ENCODE assay signal across 1 cellular context in the genomic region with DNA sequence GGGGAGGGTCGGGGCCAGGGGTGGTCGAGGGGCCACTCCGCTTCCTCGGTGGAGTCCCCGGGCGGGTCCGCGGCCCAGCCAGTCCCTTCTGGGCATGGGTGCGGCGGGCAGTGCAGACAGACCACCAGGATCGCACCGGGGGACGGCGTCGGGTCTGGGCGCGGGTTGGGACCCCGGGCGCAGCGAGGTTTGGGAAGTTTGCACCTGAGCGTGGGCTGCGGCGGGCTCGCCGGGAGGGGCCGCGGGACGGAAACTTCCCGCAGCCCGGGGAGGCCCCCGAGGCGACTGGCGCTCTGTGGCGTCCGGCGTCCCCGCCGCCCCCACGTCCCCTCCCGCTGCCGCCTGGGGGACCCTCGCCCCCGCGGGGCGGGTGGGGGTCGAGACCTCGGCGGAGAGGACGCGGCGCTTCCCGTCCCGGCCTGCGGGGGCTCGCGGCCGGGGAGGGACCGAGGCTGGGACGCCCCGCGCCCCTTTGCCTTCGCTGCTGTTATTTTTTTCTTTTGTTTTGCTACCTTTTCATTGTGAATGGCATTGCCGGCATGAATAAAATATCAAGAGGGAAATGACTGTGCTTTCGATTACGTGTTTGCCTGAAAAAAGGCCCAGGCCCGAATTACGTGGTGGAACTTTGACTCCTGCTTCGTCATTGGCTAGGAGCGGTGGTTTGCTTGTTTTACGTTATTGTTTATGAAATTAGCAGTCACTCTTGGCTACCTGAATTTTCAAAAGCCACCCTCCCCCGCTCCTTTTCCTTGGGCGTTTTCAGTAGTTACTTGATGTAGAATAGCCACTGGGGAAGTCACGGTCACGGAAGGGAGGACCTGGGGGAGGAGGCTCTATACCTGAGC.
TF ChIP-seq lines count a peak whose summit lies in the region.

No MANE protein-coding gene starts in this region.

TF ChIP-seq in HepG2, 621 proteins besides CTCF, POLR2A, EP300 and RAD21 (continued from another document and continues in another):
- TF ChIP-seq, protein P1, sequence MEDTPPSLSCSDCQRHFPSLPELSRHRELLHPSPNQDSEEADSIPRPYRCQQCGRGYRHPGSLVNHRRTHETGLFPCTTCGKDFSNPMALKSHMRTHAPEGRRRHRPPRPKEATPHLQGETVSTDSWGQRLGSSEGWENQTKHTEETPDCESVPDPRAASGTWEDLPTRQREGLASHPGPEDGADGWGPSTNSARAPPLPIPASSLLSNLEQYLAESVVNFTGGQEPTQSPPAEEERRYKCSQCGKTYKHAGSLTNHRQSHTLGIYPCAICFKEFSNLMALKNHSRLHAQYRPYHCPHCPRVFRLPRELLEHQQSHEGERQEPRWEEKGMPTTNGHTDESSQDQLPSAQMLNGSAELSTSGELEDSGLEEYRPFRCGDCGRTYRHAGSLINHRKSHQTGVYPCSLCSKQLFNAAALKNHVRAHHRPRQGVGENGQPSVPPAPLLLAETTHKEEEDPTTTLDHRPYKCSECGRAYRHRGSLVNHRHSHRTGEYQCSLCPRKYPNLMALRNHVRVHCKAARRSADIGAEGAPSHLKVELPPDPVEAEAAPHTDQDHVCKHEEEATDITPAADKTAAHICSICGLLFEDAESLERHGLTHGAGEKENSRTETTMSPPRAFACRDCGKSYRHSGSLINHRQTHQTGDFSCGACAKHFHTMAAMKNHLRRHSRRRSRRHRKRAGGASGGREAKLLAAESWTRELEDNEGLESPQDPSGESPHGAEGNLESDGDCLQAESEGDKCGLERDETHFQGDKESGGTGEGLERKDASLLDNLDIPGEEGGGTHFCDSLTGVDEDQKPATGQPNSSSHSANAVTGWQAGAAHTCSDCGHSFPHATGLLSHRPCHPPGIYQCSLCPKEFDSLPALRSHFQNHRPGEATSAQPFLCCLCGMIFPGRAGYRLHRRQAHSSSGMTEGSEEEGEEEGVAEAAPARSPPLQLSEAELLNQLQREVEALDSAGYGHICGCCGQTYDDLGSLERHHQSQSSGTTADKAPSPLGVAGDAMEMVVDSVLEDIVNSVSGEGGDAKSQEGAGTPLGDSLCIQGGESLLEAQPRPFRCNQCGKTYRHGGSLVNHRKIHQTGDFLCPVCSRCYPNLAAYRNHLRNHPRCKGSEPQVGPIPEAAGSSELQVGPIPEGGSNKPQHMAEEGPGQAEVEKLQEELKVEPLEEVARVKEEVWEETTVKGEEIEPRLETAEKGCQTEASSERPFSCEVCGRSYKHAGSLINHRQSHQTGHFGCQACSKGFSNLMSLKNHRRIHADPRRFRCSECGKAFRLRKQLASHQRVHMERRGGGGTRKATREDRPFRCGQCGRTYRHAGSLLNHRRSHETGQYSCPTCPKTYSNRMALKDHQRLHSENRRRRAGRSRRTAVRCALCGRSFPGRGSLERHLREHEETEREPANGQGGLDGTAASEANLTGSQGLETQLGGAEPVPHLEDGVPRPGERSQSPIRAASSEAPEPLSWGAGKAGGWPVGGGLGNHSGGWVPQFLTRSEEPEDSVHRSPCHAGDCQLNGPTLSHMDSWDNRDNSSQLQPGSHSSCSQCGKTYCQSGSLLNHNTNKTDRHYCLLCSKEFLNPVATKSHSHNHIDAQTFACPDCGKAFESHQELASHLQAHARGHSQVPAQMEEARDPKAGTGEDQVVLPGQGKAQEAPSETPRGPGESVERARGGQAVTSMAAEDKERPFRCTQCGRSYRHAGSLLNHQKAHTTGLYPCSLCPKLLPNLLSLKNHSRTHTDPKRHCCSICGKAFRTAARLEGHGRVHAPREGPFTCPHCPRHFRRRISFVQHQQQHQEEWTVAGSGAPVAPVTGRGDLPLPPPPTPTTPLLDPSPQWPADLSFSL (CRISPR knock-in tag; IDR thresholded peaks at IDR 0.05): no peak
- TF ChIP-seq FOXA1 (IDR thresholded peaks at IDR 0.05) (no peak), FOXA1 (CRISPR knock-in tag; IDR thresholded peaks at IDR 0.05) (no peak), ZFP90 (CRISPR knock-in tag; IDR thresholded peaks at IDR 0.05; ENCODE audit: borderline replicate concordance) (0 out of 2 replicates have a peak, but pooled peaks have one; percentile 45), POLR2G (IDR thresholded peaks at IDR 0.05; ENCODE audit: low read depth, low read length) (no peak), MTA3 (CRISPR knock-in tag; IDR thresholded peaks at IDR 0.05) (no peak), CREB1 (IDR thresholded peaks at IDR 0.05) (peak; percentile 70), CREB1 (CRISPR knock-in tag; IDR thresholded peaks at IDR 0.05) (0 out of 2 replicates have a peak, but pooled peaks have one; percentile 19), GABPA (IDR thresholded peaks at IDR 0.05; ENCODE audit: low read depth, low read length) (no peak), GABPA (CRISPR knock-in tag; IDR thresholded peaks at IDR 0.05; ENCODE audit: low read depth) (0 out of 2 replicates have a peak, but pooled peaks have one; percentile 12), ZNF629 (CRISPR knock-in tag; conservative IDR thresholded peaks at IDR 0.05) (no peak), SKI (IDR thresholded peaks at IDR 0.05; ENCODE audit: partially characterized antibody) (no peak), FOXJ3 (CRISPR knock-in tag; IDR thresholded peaks at IDR 0.05; ENCODE audit: borderline replicate concordance) (no peak), ZNF431 (CRISPR knock-in tag; IDR thresholded peaks at IDR 0.05; ENCODE audit: borderline replicate concordance, low read depth) (0 out of 2 replicates have a peak, but pooled peaks have one; percentile 23), ZBTB7A (CRISPR knock-in tag; IDR thresholded peaks at IDR 0.05) (no peak), KMT2A (CRISPR knock-in tag; IDR thresholded peaks at IDR 0.05) (peak; percentile 64; the same call in 1 of the 2 replicates), HDAC1 (CRISPR knock-in tag; IDR thresholded peaks at IDR 0.05) (no peak), NCOR1 (IDR thresholded peaks at IDR 0.05; ENCODE audit: borderline replicate concordance, low read length) (no peak), ZNF720 (CRISPR knock-in tag; IDR thresholded peaks at IDR 0.05) (no peak), YEATS4 (CRISPR knock-in tag; IDR thresholded peaks at IDR 0.05; ENCODE audit: borderline replicate concordance) (peak; percentile 35; the same call in 1 of the 2 replicates), ZFY (CRISPR knock-in tag; IDR thresholded peaks at IDR 0.05) (peak; percentile 80), ZNF557 (CRISPR knock-in tag; IDR thresholded peaks at IDR 0.05) (no peak), ZSCAN20 (CRISPR knock-in tag; IDR thresholded peaks at IDR 0.05; ENCODE audit: borderline replicate concordance) (peak; percentile 38; the same call in 1 of the 2 replicates), KAT2B (IDR thresholded peaks at IDR 0.05; ENCODE audit: borderline replicate concordance, low read depth, low read length) (no peak), ADNP (CRISPR knock-in tag; IDR thresholded peaks at IDR 0.05) (no peak)
- TF ChIP-seq, protein P2, sequence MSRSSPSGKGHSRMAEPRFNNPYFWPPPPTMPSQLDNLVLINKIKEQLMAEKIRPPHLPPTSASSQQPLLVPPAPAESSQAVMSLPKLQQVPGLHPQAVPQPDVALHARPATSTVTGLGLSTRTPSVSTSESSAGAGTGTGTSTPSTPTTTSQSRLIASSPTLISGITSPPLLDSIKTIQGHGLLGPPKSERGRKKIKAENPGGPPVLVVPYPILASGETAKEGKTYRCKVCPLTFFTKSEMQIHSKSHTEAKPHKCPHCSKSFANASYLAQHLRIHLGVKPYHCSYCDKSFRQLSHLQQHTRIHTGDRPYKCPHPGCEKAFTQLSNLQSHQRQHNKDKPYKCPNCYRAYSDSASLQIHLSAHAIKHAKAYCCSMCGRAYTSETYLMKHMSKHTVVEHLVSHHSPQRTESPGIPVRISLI (CRISPR knock-in tag; IDR thresholded peaks at IDR 0.05; ENCODE audit: borderline replicate concordance): peak; percentile 62; the same call in 1 of the 2 replicates
- TF ChIP-seq, protein P3, sequence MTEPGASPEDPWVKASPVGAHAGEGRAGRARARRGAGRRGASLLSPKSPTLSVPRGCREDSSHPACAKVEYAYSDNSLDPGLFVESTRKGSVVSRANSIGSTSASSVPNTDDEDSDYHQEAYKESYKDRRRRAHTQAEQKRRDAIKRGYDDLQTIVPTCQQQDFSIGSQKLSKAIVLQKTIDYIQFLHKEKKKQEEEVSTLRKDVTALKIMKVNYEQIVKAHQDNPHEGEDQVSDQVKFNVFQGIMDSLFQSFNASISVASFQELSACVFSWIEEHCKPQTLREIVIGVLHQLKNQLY (CRISPR knock-in tag; IDR thresholded peaks at IDR 0.05): no peak
- TF ChIP-seq, protein P4, sequence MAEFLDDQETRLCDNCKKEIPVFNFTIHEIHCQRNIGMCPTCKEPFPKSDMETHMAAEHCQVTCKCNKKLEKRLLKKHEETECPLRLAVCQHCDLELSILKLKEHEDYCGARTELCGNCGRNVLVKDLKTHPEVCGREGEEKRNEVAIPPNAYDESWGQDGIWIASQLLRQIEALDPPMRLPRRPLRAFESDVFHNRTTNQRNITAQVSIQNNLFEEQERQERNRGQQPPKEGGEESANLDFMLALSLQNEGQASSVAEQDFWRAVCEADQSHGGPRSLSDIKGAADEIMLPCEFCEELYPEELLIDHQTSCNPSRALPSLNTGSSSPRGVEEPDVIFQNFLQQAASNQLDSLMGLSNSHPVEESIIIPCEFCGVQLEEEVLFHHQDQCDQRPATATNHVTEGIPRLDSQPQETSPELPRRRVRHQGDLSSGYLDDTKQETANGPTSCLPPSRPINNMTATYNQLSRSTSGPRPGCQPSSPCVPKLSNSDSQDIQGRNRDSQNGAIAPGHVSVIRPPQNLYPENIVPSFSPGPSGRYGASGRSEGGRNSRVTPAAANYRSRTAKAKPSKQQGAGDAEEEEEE (CRISPR knock-in tag; IDR thresholded peaks at IDR 0.05; ENCODE audit: borderline replicate concordance): no peak
- TF ChIP-seq, protein P5, sequence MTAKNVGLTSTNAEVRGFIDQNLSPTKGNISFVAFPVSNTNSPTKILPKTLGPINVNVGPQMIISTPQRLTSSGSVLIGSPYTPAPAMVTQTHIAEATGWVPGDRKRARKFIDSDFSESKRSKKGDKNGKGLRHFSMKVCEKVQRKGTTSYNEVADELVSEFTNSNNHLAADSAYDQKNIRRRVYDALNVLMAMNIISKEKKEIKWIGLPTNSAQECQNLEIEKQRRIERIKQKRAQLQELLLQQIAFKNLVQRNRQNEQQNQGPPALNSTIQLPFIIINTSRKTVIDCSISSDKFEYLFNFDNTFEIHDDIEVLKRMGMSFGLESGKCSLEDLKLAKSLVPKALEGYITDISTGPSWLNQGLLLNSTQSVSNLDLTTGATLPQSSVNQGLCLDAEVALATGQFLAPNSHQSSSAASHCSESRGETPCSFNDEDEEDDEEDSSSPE (CRISPR knock-in tag; IDR thresholded peaks at IDR 0.05): no peak
- TF ChIP-seq, protein P6, sequence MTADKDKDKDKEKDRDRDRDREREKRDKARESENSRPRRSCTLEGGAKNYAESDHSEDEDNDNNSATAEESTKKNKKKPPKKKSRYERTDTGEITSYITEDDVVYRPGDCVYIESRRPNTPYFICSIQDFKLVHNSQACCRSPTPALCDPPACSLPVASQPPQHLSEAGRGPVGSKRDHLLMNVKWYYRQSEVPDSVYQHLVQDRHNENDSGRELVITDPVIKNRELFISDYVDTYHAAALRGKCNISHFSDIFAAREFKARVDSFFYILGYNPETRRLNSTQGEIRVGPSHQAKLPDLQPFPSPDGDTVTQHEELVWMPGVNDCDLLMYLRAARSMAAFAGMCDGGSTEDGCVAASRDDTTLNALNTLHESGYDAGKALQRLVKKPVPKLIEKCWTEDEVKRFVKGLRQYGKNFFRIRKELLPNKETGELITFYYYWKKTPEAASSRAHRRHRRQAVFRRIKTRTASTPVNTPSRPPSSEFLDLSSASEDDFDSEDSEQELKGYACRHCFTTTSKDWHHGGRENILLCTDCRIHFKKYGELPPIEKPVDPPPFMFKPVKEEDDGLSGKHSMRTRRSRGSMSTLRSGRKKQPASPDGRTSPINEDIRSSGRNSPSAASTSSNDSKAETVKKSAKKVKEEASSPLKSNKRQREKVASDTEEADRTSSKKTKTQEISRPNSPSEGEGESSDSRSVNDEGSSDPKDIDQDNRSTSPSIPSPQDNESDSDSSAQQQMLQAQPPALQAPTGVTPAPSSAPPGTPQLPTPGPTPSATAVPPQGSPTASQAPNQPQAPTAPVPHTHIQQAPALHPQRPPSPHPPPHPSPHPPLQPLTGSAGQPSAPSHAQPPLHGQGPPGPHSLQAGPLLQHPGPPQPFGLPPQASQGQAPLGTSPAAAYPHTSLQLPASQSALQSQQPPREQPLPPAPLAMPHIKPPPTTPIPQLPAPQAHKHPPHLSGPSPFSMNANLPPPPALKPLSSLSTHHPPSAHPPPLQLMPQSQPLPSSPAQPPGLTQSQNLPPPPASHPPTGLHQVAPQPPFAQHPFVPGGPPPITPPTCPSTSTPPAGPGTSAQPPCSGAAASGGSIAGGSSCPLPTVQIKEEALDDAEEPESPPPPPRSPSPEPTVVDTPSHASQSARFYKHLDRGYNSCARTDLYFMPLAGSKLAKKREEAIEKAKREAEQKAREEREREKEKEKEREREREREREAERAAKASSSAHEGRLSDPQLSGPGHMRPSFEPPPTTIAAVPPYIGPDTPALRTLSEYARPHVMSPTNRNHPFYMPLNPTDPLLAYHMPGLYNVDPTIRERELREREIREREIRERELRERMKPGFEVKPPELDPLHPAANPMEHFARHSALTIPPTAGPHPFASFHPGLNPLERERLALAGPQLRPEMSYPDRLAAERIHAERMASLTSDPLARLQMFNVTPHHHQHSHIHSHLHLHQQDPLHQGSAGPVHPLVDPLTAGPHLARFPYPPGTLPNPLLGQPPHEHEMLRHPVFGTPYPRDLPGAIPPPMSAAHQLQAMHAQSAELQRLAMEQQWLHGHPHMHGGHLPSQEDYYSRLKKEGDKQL (CRISPR knock-in tag; IDR thresholded peaks at IDR 0.05; ENCODE audit: low read depth): no peak
- TF ChIP-seq, protein P7, sequence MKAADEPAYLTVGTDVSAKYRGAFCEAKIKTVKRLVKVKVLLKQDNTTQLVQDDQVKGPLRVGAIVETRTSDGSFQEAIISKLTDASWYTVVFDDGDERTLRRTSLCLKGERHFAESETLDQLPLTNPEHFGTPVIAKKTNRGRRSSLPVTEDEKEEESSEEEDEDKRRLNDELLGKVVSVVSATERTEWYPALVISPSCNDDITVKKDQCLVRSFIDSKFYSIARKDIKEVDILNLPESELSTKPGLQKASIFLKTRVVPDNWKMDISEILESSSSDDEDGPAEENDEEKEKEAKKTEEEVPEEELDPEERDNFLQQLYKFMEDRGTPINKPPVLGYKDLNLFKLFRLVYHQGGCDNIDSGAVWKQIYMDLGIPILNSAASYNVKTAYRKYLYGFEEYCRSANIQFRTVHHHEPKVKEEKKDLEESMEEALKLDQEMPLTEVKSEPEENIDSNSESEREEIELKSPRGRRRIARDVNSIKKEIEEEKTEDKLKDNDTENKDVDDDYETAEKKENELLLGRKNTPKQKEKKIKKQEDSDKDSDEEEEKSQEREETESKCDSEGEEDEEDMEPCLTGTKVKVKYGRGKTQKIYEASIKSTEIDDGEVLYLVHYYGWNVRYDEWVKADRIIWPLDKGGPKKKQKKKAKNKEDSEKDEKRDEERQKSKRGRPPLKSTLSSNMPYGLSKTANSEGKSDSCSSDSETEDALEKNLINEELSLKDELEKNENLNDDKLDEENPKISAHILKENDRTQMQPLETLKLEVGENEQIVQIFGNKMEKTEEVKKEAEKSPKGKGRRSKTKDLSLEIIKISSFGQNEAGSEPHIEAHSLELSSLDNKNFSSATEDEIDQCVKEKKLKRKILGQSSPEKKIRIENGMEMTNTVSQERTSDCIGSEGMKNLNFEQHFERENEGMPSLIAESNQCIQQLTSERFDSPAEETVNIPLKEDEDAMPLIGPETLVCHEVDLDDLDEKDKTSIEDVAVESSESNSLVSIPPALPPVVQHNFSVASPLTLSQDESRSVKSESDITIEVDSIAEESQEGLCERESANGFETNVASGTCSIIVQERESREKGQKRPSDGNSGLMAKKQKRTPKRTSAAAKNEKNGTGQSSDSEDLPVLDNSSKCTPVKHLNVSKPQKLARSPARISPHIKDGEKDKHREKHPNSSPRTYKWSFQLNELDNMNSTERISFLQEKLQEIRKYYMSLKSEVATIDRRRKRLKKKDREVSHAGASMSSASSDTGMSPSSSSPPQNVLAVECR (CRISPR knock-in tag; IDR thresholded peaks at IDR 0.05; ENCODE audit: borderline replicate concordance): no peak; the same call in 1 of the 2 replicates
